ENCODE assay signal across 10 cellular contexts in genomic region chr9:122370303-122370702, GRCh38. TPM values are rescaled to one million over a fixed set of nuclear protein-coding genes. Genes with fewer than 3 reads are reported as not detected.
DNase-seq lines count a peak whose midpoint lies in the region; ATAC-seq and TF ChIP-seq lines count a peak whose summit lies in the region.
"Had no signal": no experiment of that assay in that cellular context is flagged by ENCODE, and none has a peak within 500 bp of the region (broad histone marks: within the 10 kb centered on the region; RNA-seq: fewer than 3 reads in every experiment).

No MANE protein-coding gene starts in this region.

- TF ChIP-seq POLR2A in transverse colon (IDR thresholded peaks at IDR 0.05), result no peak

- no peaks in the 10 kb centered on the region for H3K9me3 Mint-ChIP-seq in activated naive CD4-positive, alpha-beta T cell treated with anti-CD3 and anti-CD28 coated beads, Interleukin-2, amount 50 U/mL, for 24 hours

- no peak overlapping the region for H3K27ac Mint-ChIP-seq in activated naive CD4-positive, alpha-beta T cell treated with anti-CD3 and anti-CD28 coated beads, Interleukin-2, amount 50 U/mL, for 24 hours
- H3K27ac Mint-ChIP-seq: CD4-positive, CD25-positive, alpha-beta regulatory T cell had no signal

- no peak for TF ChIP-seq EP300 in transverse colon (IDR thresholded peaks at IDR 0.05; ENCODE audit: low read depth)

- peaks cover 9% of the 10 kb centered on the region for H3K4me1 Mint-ChIP-seq in activated naive CD4-positive, alpha-beta T cell treated with anti-CD3 and anti-CD28 coated beads, Interleukin-2, amount 50 U/mL, for 24 hours

- peaks cover 12% of the 10 kb centered on the region for H3K27me3 ChIP-seq in transverse colon

- no peaks in the 10 kb centered on the region for H3K9me3 ChIP-seq in OCI-LY7 (ENCODE audit: low read length)
- H3K9me3 ChIP-seq in transverse colon, result no peaks in the 10 kb centered on the region

- H3K4me3 ChIP-seq in OCI-LY7 (ENCODE audit: low read depth, low read length, poor library complexity, severe bottlenecking), result peak overlapping the region; percentile 62
- peak overlapping the region; percentile 61 to 74 for H3K4me3 ChIP-seq in foreskin fibroblast (ENCODE audit: low read depth in 1 of 2, low read length in 2 of 2)
- peak overlapping the region in 3 of 4 donors; percentile 36 to 61 (median 36) for H3K4me3 ChIP-seq in transverse colon

- WGBS in transverse colon (ENCODE audit: low coverage in 1 of 2), 2 donors, result 60 to 69% methylated on average over 1 to 5 of the region's 5 CpGs

- CTCF ChIA-PET in OCI-LY7 (lab: Charles Lee; ENCODE audit: unreplicated experiment), result interaction anchor here (0.6 kb wide), 1 partner anchor 16 kb away, joined by 5 read pairs; no protein-coding TSS in a partner anchor

- H3K36me3 Mint-ChIP-seq in activated naive CD4-positive, alpha-beta T cell treated with anti-CD3 and anti-CD28 coated beads, Interleukin-2, amount 50 U/mL, for 24 hours, result no peaks in the 10 kb centered on the region
- H3K36me3 Mint-ChIP-seq: CD4-positive, CD25-positive, alpha-beta regulatory T cell had no signal

- H3K27me3 Mint-ChIP-seq in activated naive CD4-positive, alpha-beta T cell treated with anti-CD3 and anti-CD28 coated beads, Interleukin-2, amount 50 U/mL, for 24 hours, result peaks cover 17% of the 10 kb centered on the region

- POLR2A ChIA-PET in OCI-LY7 (lab: Charles Lee), result no interaction called here

- H3K9me2 ChIP-seq in OCI-LY7 (ENCODE audit: insufficient read depth, low read length), result no peaks in the 10 kb centered on the region

- intact Hi-C loops in OCI-LY7 (cut with micrococcal nuclease; ENCODE audit: unreplicated experiment), result no loop called here
- intact Hi-C loops in transverse colon (cut with DNase I; ENCODE audit: low total_unique reads), result no loop called here

- no peak for ATAC-seq in HG02970 (IDR thresholded peaks at IDR 0.05; ENCODE audit: low FRiP score, unreplicated experiment)

- DNase-seq in activated naive CD4-positive, alpha-beta T cell (lab: John Stamatoyannopoulos, UW), result no peak
- DNase-seq in OCI-LY7 (ENCODE audit: low spot score) (peak; percentile 32), foreskin fibroblast (no peak), transverse colon (peak; percentile 37), cerebellum (ENCODE audit: low spot score) (no peak)
- DNase-seq in central memory CD4-positive, alpha-beta T cell, result no peak

- peak overlapping the region; percentile 66 for H3K4me3 Mint-ChIP-seq in activated naive CD4-positive, alpha-beta T cell treated with anti-CD3 and anti-CD28 coated beads, Interleukin-2, amount 50 U/mL, for 24 hours

- no TSS peak for BruUV-seq in OCI-LY7 (replicated peaks; lab: Mats Ljungman, UMichigan)

- in situ Hi-C loops in transverse colon (cut with MboI; ENCODE audit: low pct_ligation_motif_present in 1 of 4, low pct_unique_long_range_greater_than_20kb in 1 of 4, low sequenced_read_pairs in 3 of 4), result no loop called here

- H3K4me1 ChIP-seq in OCI-LY7 (ENCODE audit: insufficient read depth, low read length, poor library complexity, severe bottlenecking), result peaks cover 16% of the 10 kb centered on the region
- peaks cover 3 to 37% (median 14%) of the 10 kb centered on the region in 4 donors for H3K4me1 ChIP-seq in transverse colon

- H3K27ac ChIP-seq in OCI-LY7 (ENCODE audit: low read depth, low read length, poor library complexity, severe bottlenecking) (no peak overlapping the region), transverse colon (peak overlapping the region; percentile 68 to 87 (median 78))
- H3K27ac ChIP-seq: parathyroid adenoma had no signal

- no peaks in the 10 kb centered on the region for H3K79me2 ChIP-seq in OCI-LY7 (ENCODE audit: insufficient read depth, low read depth, low read length)
- H3K79me2 ChIP-seq: parathyroid adenoma had no signal

- H4K20me1 ChIP-seq in OCI-LY7 (ENCODE audit: insufficient read depth, low read length), result no peaks in the 10 kb centered on the region

- peak overlapping the region; percentile 83 for H3K4me2 ChIP-seq in OCI-LY7 (ENCODE audit: low read length)

- H2AFZ ChIP-seq in OCI-LY7 (ENCODE audit: low read length), result peak overlapping the region; percentile 91

- TF ChIP-seq CTCF in OCI-LY7 (conservative IDR thresholded peaks at IDR 0.05; ENCODE audit: low read length) (no peak), foreskin fibroblast (IDR thresholded peaks at IDR 0.05; ENCODE audit: low read depth, low read length) (no peak), transverse colon (IDR thresholded peaks at IDR 0.05) (no peak)

- H3K36me3 ChIP-seq in OCI-LY7 (ENCODE audit: insufficient read depth, low read length), result no peaks in the 10 kb centered on the region
- no peaks in the 10 kb centered on the region for H3K36me3 ChIP-seq in transverse colon

RNA-seq across cellular contexts. Expression of gene PTGS1, which starts 0.5 kb away (rescaled TPM):
- 0.79 and 0.85 TPM in 2 replicates for total RNA-seq in OCI-LY7 (2014; rRNA removed; shearing (Covaris generic))
- total RNA-seq in OCI-LY7 (2022) (1.5 and 2.2 TPM in 2 replicates), transverse colon (10 to 100 TPM; 14.2 to 27.9 (median 20.2) TPM), cerebellum (1.2 TPM)

Comparison
In these comparisons a context has a peak if more than half of its experiments do, and no peak if none do; other contexts are left out.
1. DNase-seq: peak in OCI-LY7 (single experiment) and transverse colon (single experiment); none in activated naive CD4-positive, alpha-beta T cell (0 of 4), foreskin fibroblast (0 of 2), central memory CD4-positive, alpha-beta T cell (single experiment) and cerebellum (single experiment).
2. Peak in every context shown above with its lines, with median percentiles within 50 percentile points of each other: H3K4me3 ChIP-seq.